ENCODE assay signal across 8 cellular contexts in the genomic region with DNA sequence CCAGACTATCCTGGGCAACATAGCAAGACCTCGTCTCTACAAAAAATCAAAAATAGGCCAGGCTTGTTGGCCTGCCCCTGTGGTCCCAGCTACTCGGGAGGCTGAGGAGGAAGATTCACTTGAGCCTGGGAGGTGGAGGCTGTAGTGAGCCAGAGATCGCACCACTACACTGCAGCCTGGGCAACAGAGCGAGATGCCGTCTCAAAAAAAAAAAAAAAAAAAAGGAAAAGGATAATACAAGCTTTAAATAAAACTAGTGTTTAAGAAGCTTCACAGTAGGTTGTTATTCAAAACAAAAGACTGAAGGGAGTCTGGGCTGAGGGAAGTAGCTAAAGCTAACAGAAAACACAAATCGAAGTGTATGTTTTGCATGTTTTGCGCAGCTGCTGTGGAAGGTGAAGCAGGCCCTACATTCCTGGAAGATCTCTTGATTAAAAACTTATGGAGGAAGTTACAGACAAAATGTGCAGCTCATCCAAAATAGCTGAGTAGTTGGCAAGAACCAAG. TPM values are rescaled to one million over a fixed set of nuclear protein-coding genes. Genes with fewer than 3 reads are reported as not detected.
DNase-seq lines count a peak whose midpoint lies in the region; ATAC-seq and TF ChIP-seq lines count a peak whose summit lies in the region.

No MANE protein-coding gene starts in this region.

- H3K79me2 ChIP-seq in PC-9 (ENCODE audit: low read depth), result peaks cover 7% of the 10 kb centered on the region; the same call in 1 of the 2 replicates

- H3K27me3 ChIP-seq in BE2C (no peaks in the 10 kb centered on the region), PC-9 (ENCODE audit: insufficient read depth, low read depth) (no peaks in the 10 kb centered on the region)

- POLR2A ChIA-PET in PC-9 (lab: Charles Lee; ENCODE audit: unreplicated experiment), result interaction anchor here (0.6 to 0.7 kb wide), 2 partner anchors 22 to 72 kb away, joined by 4 to 11 read pairs; no protein-coding TSS in a partner anchor

- H3K27ac ChIP-seq in PC-9 (peak overlapping the region; percentile 60; the same call in 1 of the 2 replicates), epithelial cell of prostate (peak overlapping the region; percentile 74)

- peak overlapping the region; percentile 79 for H3K4me2 ChIP-seq in PC-9

- H3F3A ChIP-seq in PC-9 (ENCODE audit: insufficient read depth, low read depth), result peaks cover 10% of the 10 kb centered on the region

- H2AFZ ChIP-seq in PC-9, result peak overlapping the region; percentile 99

- TF ChIP-seq CTCF in BE2C (IDR thresholded peaks at IDR 0.05; ENCODE audit: low read depth, low read length) (no peak), PC-9 (conservative IDR thresholded peaks at IDR 0.05) (no peak)

- no peaks in the 10 kb centered on the region for H3K4me1 ChIP-seq in BE2C
- peaks cover 6% of the 10 kb centered on the region; the same call in 1 of the 2 replicates for H3K4me1 ChIP-seq in PC-9 (replicated peaks; ENCODE audit: insufficient read depth)

- H3K36me3 ChIP-seq in BE2C, result no peaks in the 10 kb centered on the region
- no peaks in the 10 kb centered on the region for H3K36me3 ChIP-seq in PC-9 (ENCODE audit: low read depth)

- TSS peak; percentile 68 for BruUV-seq in PC-9 (replicated peaks; lab: Mats Ljungman, UMichigan)

- H3K9me2 ChIP-seq in PC-9 (ENCODE audit: insufficient read depth), result no peaks in the 10 kb centered on the region

- CTCF ChIA-PET in PC-9 (lab: Charles Lee), result interaction anchor here (0.6 to 0.8 kb wide), 2 partner anchors 140 to 176 kb away, joined by 3 to 13 read pairs; no protein-coding TSS in a partner anchor

- DNase-seq in BE2C (no peak), PC-9 (no peak), epithelial cell of prostate (ENCODE audit: low read depth, low spot score) (no peak), occipital lobe (lab: John Stamatoyannopoulos, UW) (peak; percentile 17), NCI-H2227 (lab: John Stamatoyannopoulos, UW; ENCODE audit: unreplicated experiment) (no peak), cortex of kidney (lab: John Stamatoyannopoulos, UW) (no peak)

- H3K4me3 ChIP-seq in BE2C (ENCODE audit: low read depth, low read length) (peak overlapping the region; percentile 90), PC-9 (peak overlapping the region; percentile 97)

- intact Hi-C loops in PC-9 (cut with micrococcal nuclease; ENCODE audit: unreplicated experiment), result loop anchor here (5.0 kb wide), 3 partner anchors 74 to 134 kb away; a partner anchor contains a TSS

- ATAC-seq in GM21390 (IDR thresholded peaks at IDR 0.05; ENCODE audit: unreplicated experiment) (peak; percentile 4), GM19324 (IDR thresholded peaks at IDR 0.05; ENCODE audit: low FRiP score, unreplicated experiment) (no peak)

- H4K20me1 ChIP-seq in PC-9 (ENCODE audit: insufficient read depth), result no peaks in the 10 kb centered on the region

- H3K9me3 ChIP-seq in BE2C (no peaks in the 10 kb centered on the region), PC-9 (ENCODE audit: insufficient read depth, low read depth) (no peaks in the 10 kb centered on the region)

RNA-seq across cellular contexts. Expression of a gene that starts 0.6 kb away (rescaled TPM):
- 1.6 TPM for polyA plus RNA-seq in BE2C (2012; ENCODE audit: insufficient read depth, insufficient read length, low read depth)
- total RNA-seq in PC-9 (2021) (10.8 and 11.3 TPM in 2 replicates), occipital lobe (15.0 TPM)
